ENCODE assay signal across 14 cellular contexts in the genomic region with DNA sequence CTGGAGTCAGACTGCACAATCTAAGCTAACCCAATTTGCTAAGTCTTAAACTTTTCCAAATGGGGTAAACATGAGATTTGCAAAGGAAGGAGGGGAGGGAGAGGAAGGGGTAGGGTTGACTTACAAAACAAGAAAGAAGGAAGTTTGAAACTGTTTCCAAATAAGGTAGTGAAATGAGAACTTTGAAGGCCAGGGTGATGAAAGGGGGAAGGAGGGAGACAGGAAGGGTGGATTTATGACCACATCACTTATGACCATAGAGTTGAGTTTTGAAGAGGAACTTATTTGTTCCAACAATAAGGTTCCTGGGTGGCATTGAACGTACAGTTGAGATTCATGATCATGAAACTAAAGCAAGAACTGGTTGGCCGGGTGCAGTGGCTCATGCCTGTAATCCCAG.
"Had no signal": no experiment of that assay in that cellular context is flagged by ENCODE, and none has a peak within 500 bp of the region (broad histone marks: within the 10 kb centered on the region; RNA-seq: fewer than 3 reads in every experiment).

No MANE protein-coding gene starts in this region.

- H3K9me3 ChIP-seq: suprapubic skin had no signal

- H3K27me3 ChIP-seq: cardiac muscle cell, esophagus muscularis mucosa, sigmoid colon, suprapubic skin, upper lobe of left lung had no signal

- H3K27ac ChIP-seq: cardiac muscle cell, esophagus muscularis mucosa, sigmoid colon, suprapubic skin, upper lobe of left lung, VCaP had no signal

- H3K4me1 ChIP-seq: esophagus muscularis mucosa, sigmoid colon had no signal

- H3K4me3 ChIP-seq: cardiac muscle cell, esophagus muscularis mucosa, mucosa of descending colon, sigmoid colon, suprapubic skin, upper lobe of left lung had no signal

- H3K36me3 ChIP-seq: cardiac muscle cell, esophagus muscularis mucosa, sigmoid colon, suprapubic skin, upper lobe of left lung had no signal

- DNase-seq: activated CD4-positive, alpha-beta memory T cell treated with anti-CD3 and anti-CD28 coated beads for 36 hours; activated naive CD4-positive, alpha-beta T cell treated with anti-CD3 and anti-CD28 coated beads for 36 hours; foreskin fibroblast; head of caudate nucleus; mucosa of descending colon; natural killer cell; sigmoid colon; stimulated activated CD4-positive, alpha-beta T cell treated with anti-CD3 and anti-CD28 coated beads, Interleukin-2, amount 100 ng/mL, for 48 hours; stimulated activated naive CD8-positive, alpha-beta T cell treated with anti-CD3 and anti-CD28 coated beads, Interleukin-15, Interleukin-2, amounts not matched to agents 100 U/mL and 50 U/mL, for 24 hours; upper lobe of left lung had no signal
